1 cellular context compared by ENCODE assay signal in genomic region chr3:117892991-117893390, GRCh38.
TF ChIP-seq lines count a peak whose summit lies in the region.

No MANE protein-coding gene starts in this region.

TF ChIP-seq in SK-N-SH treated with all-trans-retinoic acid at 6 μM for 48 hours, 23 proteins besides CTCF, POLR2A, EP300 and RAD21 (continued from another document):
- TF ChIP-seq CREB5 (CRISPR knock-in tag; IDR thresholded peaks at IDR 0.05; ENCODE audit: low read depth): no peak
TF ChIP-seq in SK-N-SH treated with all-trans-retinoic acid at 6 μM for 48 hours: peak in this region for 1.
